In genomic region chr3:181432992-181433391, GRCh38 we compare ENCODE assay signal across 5 cellular contexts.
"Had no signal": no experiment of that assay in that cellular context is flagged by ENCODE, and none has a peak within 500 bp of the region (broad histone marks: within the 10 kb centered on the region; RNA-seq: fewer than 3 reads in every experiment).

No MANE protein-coding gene starts in this region.

- H3K9me3 ChIP-seq: HAP-1 had no signal

- DNase-seq: GM23248, GOT3, H7, IMR-90 had no signal

- H3K27ac ChIP-seq: GM23248 had no signal

- H3K4me1 ChIP-seq: HAP-1 had no signal

- H3K36me3 ChIP-seq: HAP-1 had no signal

- H3K4me3 ChIP-seq: GM23248, HAP-1 had no signal
